ENCODE assay signal across 9 cellular contexts in the genomic region with DNA sequence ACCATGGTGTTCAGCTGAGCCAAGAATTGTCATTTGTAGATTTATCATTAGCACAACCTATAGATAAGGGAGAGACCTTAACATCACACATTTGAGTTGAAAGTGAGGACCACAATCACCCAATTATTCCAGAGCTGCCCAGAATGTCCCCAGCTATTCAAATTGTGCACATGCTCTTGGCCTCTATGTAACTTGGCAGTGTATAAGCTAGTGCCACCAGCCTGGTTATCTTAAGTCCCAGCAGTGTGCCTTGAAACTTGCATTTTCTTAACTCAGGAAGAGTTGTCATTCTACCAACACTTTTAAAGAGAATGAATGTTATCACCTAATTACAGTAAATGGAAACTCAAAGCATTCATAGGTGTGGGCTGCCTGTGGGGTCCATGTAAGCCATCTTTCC.
"Had no signal": no experiment of that assay in that cellular context is flagged by ENCODE, and none has a peak within 500 bp of the region (broad histone marks: within the 10 kb centered on the region; RNA-seq: fewer than 3 reads in every experiment).

No MANE protein-coding gene starts in this region.

- H3K4me3 ChIP-seq: GM23338, K562 had no signal

- FAIRE-seq: H1, H54, HTR-8/SVneo, K562 had no signal

- DNase-seq: H9, HCEC 1CT, IMR-90, KG1 had no signal

- ATAC-seq: GM23338, K562 had no signal
